In the genomic region with DNA sequence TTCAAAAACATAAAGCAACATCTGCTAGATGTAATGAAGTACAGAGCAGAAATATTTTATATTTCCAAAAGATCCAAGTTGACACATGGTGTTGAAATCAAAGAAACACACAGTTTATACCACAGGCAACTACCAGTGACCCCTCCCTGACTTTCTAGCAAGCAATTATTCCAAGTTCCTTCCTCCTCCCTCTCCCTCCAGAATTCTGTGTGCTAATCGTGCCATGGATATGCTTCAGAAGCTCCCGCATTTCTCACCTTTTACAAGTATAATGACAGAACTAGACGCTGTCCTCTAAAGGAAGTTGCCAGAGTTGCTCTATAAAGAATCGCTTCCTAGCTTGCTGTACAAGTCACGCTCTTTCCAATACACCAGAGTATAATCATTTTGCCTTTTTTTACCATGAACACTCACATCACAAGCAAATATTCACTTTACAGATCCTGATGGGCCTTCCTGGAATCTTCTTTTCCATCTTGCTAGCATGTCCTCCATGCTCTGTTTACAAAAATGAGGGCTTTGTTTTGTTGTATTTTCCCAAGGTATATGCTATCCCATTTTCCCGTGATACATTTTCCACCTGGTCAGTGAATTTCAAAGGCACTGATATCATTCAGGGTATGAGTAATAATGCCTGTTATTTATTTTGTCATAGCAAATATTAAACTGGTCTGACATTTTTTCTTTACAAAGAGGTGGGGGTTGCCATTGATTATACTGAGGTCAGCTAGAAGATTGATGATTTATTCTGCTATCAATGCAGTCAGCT, we compare ENCODE assay signal across 12 cellular contexts.
DNase-seq lines count a peak whose midpoint lies in the region; ATAC-seq and TF ChIP-seq lines count a peak whose summit lies in the region.
"Had no signal": no experiment of that assay in that cellular context is flagged by ENCODE, and none has a peak within 500 bp of the region (broad histone marks: within the 10 kb centered on the region; RNA-seq: fewer than 3 reads in every experiment).

No MANE protein-coding gene starts in this region.

- no peak overlapping the region for H3K4me3 Mint-ChIP-seq in T-cell

- H3K79me1 ChIP-seq in mesenchymal stem cell (replicated peaks; ENCODE audit: low read length, poor library complexity, severe bottlenecking): peaks cover 5% of the 10 kb centered on the region

- H3K27ac Mint-ChIP-seq in T-cell: no peak overlapping the region

- no peak overlapping the region for H4K8ac ChIP-seq in mesenchymal stem cell (ENCODE audit: low read length)

- no peak overlapping the region for H3K14ac ChIP-seq in mesenchymal stem cell (ENCODE audit: low read length in 2 of 2)

- no peak overlapping the region for H4K91ac ChIP-seq in mesenchymal stem cell (ENCODE audit: low read length)

- H3K27ac ChIP-seq in mesenchymal stem cell (ENCODE audit: low read length, poor library complexity, severe bottlenecking): peak overlapping the region; percentile 98

- H3K9me3 Mint-ChIP-seq in T-cell: no peaks in the 10 kb centered on the region

- no peak overlapping the region for H3K4me2 ChIP-seq in mesenchymal stem cell (ENCODE audit: low read length, poor library complexity, severe bottlenecking)

- peaks cover 0 to 2% of the 10 kb centered on the region in 2 experiments for H3K36me3 ChIP-seq in mesenchymal stem cell (ENCODE audit: control insufficient read depth in 1 of 2, insufficient read depth in 2 of 2, low read depth in 1 of 2, low read length in 2 of 2)

- H3K4ac ChIP-seq in mesenchymal stem cell (ENCODE audit: low read depth in 1 of 2, low read length in 2 of 2): peak overlapping the region in 1 of 2 experiments; percentile 58

- H3K4me3 ChIP-seq in epithelial cell of esophagus (ENCODE audit: low read length) (no peak overlapping the region), mesenchymal stem cell (ENCODE audit: insufficient read depth in 1 of 2, low read depth in 1 of 2, low read length in 2 of 2) (peak overlapping the region in 1 of 2 experiments; percentile 61)

- H3K23ac ChIP-seq in mesenchymal stem cell (ENCODE audit: low read length in 2 of 2): no peak overlapping the region

- intact Hi-C loops in Right ventricle myocardium inferior (cut with DNase I) (no loop called here), cardiac septum (cut with DNase I) (loop anchor here (5.0 kb wide), 1 partner anchor 37 kb away; no protein-coding TSS in a partner anchor)

- no peak overlapping the region for H2AFZ ChIP-seq in mesenchymal stem cell (ENCODE audit: low read depth, low read length)

- no peak overlapping the region for H2BK5ac ChIP-seq in mesenchymal stem cell (ENCODE audit: low read depth, low read length, poor library complexity, severe bottlenecking)

- no peaks in the 10 kb centered on the region for H3K9me3 ChIP-seq in mesenchymal stem cell (ENCODE audit: control insufficient read depth, low read length)

- H3K36me3 Mint-ChIP-seq in T-cell: peaks cover 6% of the 10 kb centered on the region

- peaks cover 0 to 3% (median 2%) of the 10 kb centered on the region in 3 donors for H3K4me1 Mint-ChIP-seq in T-cell

- POLR2A ChIA-PET in T-cell (lab: Charles Lee): no interaction called here

- H2BK15ac ChIP-seq in mesenchymal stem cell (ENCODE audit: low read depth, poor library complexity, severe bottlenecking): no peak overlapping the region

- DNase-seq in Right ventricle myocardium inferior (ENCODE audit: missing footprints) (no peak), cardiac septum (ENCODE audit: low spot score) (no peak), epithelial cell of esophagus (ENCODE audit: low read depth) (peak; percentile 30), mesenchymal stem cell (no peak), GM03348 (ENCODE audit: low spot score) (no peak), T-cell (no peak), pons (ENCODE audit: low spot score) (no peak)
- DNase-seq: H7; NCI-H1048; NK-92 treated with Interleukin-12 subunit alpha and Interleukin-12 subunit beta, amount 100 ng/mL, for 24 hours; retina had no signal

- peak overlapping the region; percentile 81 for H3K9ac ChIP-seq in mesenchymal stem cell (ENCODE audit: low read length)

- no peak for TF ChIP-seq CTCF in epithelial cell of esophagus (IDR thresholded peaks at IDR 0.05; ENCODE audit: insufficient read depth, low read depth, low read length, missing control alignments)

- H3K27me3 Mint-ChIP-seq in T-cell: no peaks in the 10 kb centered on the region

- CTCF ChIA-PET in T-cell (lab: Charles Lee): interaction anchor here in 1 of 2 donors (0.5 to 0.6 kb wide), 2 partner anchors 79 to 1523 kb away, joined by 3 to 4 read pairs; no protein-coding TSS in a partner anchor

- peak overlapping the region in 1 of 2 experiments; percentile 62 for H3K18ac ChIP-seq in mesenchymal stem cell (ENCODE audit: low read depth in 1 of 2, low read length in 2 of 2)

- H2AK5ac ChIP-seq in mesenchymal stem cell (ENCODE audit: low read length, severe bottlenecking): peak overlapping the region; percentile 10

- ATAC-seq in Right ventricle myocardium inferior: peak; percentile 56
- no peak for ATAC-seq in GM21381 (IDR thresholded peaks at IDR 0.05; ENCODE audit: unreplicated experiment)
- no peak for ATAC-seq in T-cell (replicated peaks in 1 of 4)

- H3K27me3 ChIP-seq in mesenchymal stem cell (ENCODE audit: control insufficient read depth in 1 of 2, insufficient read depth in 1 of 2, low read length in 2 of 2): no peaks in the 10 kb centered on the region

- peak overlapping the region in 1 of 2 experiments; percentile 66 for H2BK12ac ChIP-seq in mesenchymal stem cell (ENCODE audit: low read length in 2 of 2)

- no peak overlapping the region for H2BK120ac ChIP-seq in mesenchymal stem cell (ENCODE audit: low read depth, low read length)

- 55% methylated on average over 5 of the region's 6 CpGs for WGBS in mesenchymal stem cell

- H3K4me1 ChIP-seq in mesenchymal stem cell (ENCODE audit: control insufficient read depth, insufficient read depth, low read depth, low read length): peaks cover 3% of the 10 kb centered on the region
